ENCODE assay signal across 1 cellular context in genomic region chr6:79031821-79032590, GRCh38.
TF ChIP-seq lines count a peak whose summit lies in the region.

No MANE protein-coding gene starts in this region.

TF ChIP-seq in GM23338, 12 proteins besides CTCF, POLR2A, EP300 and RAD21 (continued from another document):
- no peak for TF ChIP-seq ZNF462 (CRISPR knock-in tag; IDR thresholded peaks at IDR 0.05)
- TF ChIP-seq EZH2phosphoT487 (IDR thresholded peaks at IDR 0.05; ENCODE audit: unreplicated experiment) = no peak
- no peak for TF ChIP-seq STAT1 (IDR thresholded peaks at IDR 0.05; ENCODE audit: unreplicated experiment)
- TF ChIP-seq POLR2AphosphoS5 (IDR thresholded peaks at IDR 0.05; ENCODE audit: low read depth) = no peak
- TF ChIP-seq NANOG (IDR thresholded peaks at IDR 0.05; ENCODE audit: borderline replicate concordance) = no peak
- TF ChIP-seq EZH2 (IDR thresholded peaks at IDR 0.05; ENCODE audit: low read depth, unreplicated experiment) = no peak
- TF ChIP-seq ETS1 (IDR thresholded peaks at IDR 0.05) = no peak
- TF ChIP-seq CREB1 (CRISPR knock-in tag; IDR thresholded peaks at IDR 0.05; ENCODE audit: low read depth) = no peak
